In the genomic region with DNA sequence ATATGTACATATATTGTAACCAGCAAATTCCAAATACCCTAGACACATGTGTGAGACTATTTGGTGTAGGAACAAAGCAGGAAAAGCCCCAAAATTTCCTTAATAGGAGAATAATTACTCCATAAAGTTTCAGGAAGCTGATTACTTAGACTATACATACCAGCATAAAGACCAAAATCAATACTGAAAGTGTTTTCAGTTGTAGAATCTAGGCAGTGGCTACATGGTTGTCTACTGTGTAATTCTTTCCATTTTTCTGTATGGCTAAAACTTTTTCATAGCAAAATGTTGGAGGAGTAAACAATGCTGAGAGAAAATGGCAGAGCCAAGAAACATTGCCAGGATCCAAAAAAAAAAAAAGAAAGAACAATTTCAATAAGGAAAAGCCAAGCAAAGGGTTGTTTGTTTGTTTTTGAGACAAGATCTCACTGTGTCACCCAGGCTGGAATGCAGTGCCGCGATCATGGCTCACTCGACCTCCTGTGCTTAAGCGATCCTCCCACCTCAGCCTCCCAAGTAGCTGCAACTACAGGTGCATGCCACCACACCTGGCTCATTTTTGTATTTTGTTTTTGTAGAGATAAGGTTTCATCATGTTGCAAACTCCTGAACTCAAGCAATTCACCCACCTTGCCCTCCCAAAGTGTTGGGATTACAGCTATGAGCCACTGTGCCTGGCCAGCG, we compare ENCODE assay signal across 1 cellular context.
TF ChIP-seq lines count a peak whose summit lies in the region.

No MANE protein-coding gene starts in this region.

TF ChIP-seq in GM12878, 131 proteins besides CTCF, POLR2A, EP300 and RAD21:
- TF ChIP-seq GABPA (IDR thresholded peaks at IDR 0.05; ENCODE audit: low read depth) (no peak), NFXL1 (IDR thresholded peaks at IDR 0.05; ENCODE audit: borderline replicate concordance) (no peak), PRDM15 (CRISPR knock-in tag; IDR thresholded peaks at IDR 0.05) (no peak), KDM1A (IDR thresholded peaks at IDR 0.05; ENCODE audit: borderline replicate concordance) (no peak), SUZ12 (IDR thresholded peaks at IDR 0.05; ENCODE audit: unreplicated experiment) (no peak), YBX1 (IDR thresholded peaks at IDR 0.05) (no peak), NFYA (IDR thresholded peaks at IDR 0.05; ENCODE audit: borderline replicate concordance, low read depth, low read length) (no peak), TCF7 (IDR thresholded peaks at IDR 0.05; ENCODE audit: borderline replicate concordance) (no peak), MYC (IDR thresholded peaks at IDR 0.05; ENCODE audit: insufficient read depth, insufficient read length, insufficient replicate concordance, low read length, severe bottlenecking) (no peak), RCOR1 (conservative IDR thresholded peaks at IDR 0.05; ENCODE audit: low read depth, low read length) (no peak), FOS (IDR thresholded peaks at IDR 0.05; ENCODE audit: borderline replicate concordance, extremely low read depth, insufficient read length) (no peak), PKNOX1 (IDR thresholded peaks at IDR 0.05) (no peak), SMAD5 (IDR thresholded peaks at IDR 0.05; ENCODE audit: low read depth) (no peak)
- TF ChIP-seq, protein P1, sequence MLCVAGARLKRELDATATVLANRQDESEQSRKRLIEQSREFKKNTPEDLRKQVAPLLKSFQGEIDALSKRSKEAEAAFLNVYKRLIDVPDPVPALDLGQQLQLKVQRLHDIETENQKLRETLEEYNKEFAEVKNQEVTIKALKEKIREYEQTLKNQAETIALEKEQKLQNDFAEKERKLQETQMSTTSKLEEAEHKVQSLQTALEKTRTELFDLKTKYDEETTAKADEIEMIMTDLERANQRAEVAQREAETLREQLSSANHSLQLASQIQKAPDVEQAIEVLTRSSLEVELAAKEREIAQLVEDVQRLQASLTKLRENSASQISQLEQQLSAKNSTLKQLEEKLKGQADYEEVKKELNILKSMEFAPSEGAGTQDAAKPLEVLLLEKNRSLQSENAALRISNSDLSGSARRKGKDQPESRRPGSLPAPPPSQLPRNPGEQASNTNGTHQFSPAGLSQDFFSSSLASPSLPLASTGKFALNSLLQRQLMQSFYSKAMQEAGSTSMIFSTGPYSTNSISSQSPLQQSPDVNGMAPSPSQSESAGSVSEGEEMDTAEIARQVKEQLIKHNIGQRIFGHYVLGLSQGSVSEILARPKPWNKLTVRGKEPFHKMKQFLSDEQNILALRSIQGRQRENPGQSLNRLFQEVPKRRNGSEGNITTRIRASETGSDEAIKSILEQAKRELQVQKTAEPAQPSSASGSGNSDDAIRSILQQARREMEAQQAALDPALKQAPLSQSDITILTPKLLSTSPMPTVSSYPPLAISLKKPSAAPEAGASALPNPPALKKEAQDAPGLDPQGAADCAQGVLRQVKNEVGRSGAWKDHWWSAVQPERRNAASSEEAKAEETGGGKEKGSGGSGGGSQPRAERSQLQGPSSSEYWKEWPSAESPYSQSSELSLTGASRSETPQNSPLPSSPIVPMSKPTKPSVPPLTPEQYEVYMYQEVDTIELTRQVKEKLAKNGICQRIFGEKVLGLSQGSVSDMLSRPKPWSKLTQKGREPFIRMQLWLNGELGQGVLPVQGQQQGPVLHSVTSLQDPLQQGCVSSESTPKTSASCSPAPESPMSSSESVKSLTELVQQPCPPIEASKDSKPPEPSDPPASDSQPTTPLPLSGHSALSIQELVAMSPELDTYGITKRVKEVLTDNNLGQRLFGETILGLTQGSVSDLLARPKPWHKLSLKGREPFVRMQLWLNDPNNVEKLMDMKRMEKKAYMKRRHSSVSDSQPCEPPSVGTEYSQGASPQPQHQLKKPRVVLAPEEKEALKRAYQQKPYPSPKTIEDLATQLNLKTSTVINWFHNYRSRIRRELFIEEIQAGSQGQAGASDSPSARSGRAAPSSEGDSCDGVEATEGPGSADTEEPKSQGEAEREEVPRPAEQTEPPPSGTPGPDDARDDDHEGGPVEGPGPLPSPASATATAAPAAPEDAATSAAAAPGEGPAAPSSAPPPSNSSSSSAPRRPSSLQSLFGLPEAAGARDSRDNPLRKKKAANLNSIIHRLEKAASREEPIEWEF (IDR thresholded peaks at IDR 0.05; ENCODE audit: insufficient replicate concordance, low read depth, low read length) = no peak
- TF ChIP-seq, protein P2, sequence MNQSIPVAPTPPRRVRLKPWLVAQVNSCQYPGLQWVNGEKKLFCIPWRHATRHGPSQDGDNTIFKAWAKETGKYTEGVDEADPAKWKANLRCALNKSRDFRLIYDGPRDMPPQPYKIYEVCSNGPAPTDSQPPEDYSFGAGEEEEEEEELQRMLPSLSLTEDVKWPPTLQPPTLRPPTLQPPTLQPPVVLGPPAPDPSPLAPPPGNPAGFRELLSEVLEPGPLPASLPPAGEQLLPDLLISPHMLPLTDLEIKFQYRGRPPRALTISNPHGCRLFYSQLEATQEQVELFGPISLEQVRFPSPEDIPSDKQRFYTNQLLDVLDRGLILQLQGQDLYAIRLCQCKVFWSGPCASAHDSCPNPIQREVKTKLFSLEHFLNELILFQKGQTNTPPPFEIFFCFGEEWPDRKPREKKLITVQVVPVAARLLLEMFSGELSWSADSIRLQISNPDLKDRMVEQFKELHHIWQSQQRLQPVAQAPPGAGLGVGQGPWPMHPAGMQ (IDR thresholded peaks at IDR 0.05; ENCODE audit: borderline replicate concordance) = no peak
